Comparison of ENCODE assay signal across 20 cellular contexts in genomic region chr7:27590421-27590820, GRCh38.
DNase-seq lines count a peak whose midpoint lies in the region; ATAC-seq, FAIRE-seq and TF ChIP-seq lines count a peak whose summit lies in the region.
"Had no signal": no experiment of that assay in that cellular context is flagged by ENCODE, and none has a peak within 500 bp of the region (broad histone marks: within the 10 kb centered on the region; RNA-seq: fewer than 3 reads in every experiment).

No MANE protein-coding gene starts in this region.

- H3K27ac ChIP-seq in IMR-90 (ENCODE audit: insufficient read depth, low read length) (no peak overlapping the region), heart left ventricle (no peak overlapping the region)
- H3K27ac ChIP-seq: C4-2B had no signal

- H4K91ac ChIP-seq in IMR-90 (ENCODE audit: insufficient read depth, low read depth, low read length), result no peak overlapping the region

- POLR2A ChIA-PET in IMR-90 (lab: Charles Lee; ENCODE audit: unreplicated experiment), result no interaction called here

- no peaks in the 10 kb centered on the region for H3K4me1 Mint-ChIP-seq in activated CD4-positive, alpha-beta T cell treated with anti-CD3 and anti-CD28 coated beads, Interleukin-2, amount 10 ng/mL, durations not matched to agents 24 days and 14 days

- ATAC-seq in IMR-90 (ENCODE audit: low read depth) (no peak), heart left ventricle (no peak)
- ATAC-seq: GM23338, HCT116 had no signal

- no peaks in the 10 kb centered on the region for H3K4me1 ChIP-seq in IMR-90 (ENCODE audit: control insufficient read depth, insufficient read depth, low read length)
- H3K4me1 ChIP-seq in heart left ventricle, result no peaks in the 10 kb centered on the region
- H3K4me1 ChIP-seq: Caco-2 had no signal

- H3K9ac ChIP-seq in IMR-90 (ENCODE audit: low read depth, low read length), result no peak overlapping the region

- no TSS peak for BruUV-seq in IMR-90 (replicated peaks; lab: Mats Ljungman, UMichigan)

- no peak for TF ChIP-seq CTCF in D721Med (IDR thresholded peaks at IDR 0.05; ENCODE audit: insufficient read depth, missing control alignments)
- no peak for TF ChIP-seq CTCF in IMR-90 (conservative IDR thresholded peaks at IDR 0.05; ENCODE audit: low read depth, low read length)
- TF ChIP-seq CTCF in heart left ventricle (IDR thresholded peaks at IDR 0.05), result no peak

- H3K9me3 Mint-ChIP-seq in activated CD4-positive, alpha-beta T cell treated with anti-CD3 and anti-CD28 coated beads, Interleukin-2, amount 10 ng/mL, durations not matched to agents 24 days and 14 days, result no peaks in the 10 kb centered on the region
- H3K9me3 Mint-ChIP-seq: CD4-positive, alpha-beta T cell; GM23338; HFFc6 had no signal

- no peak overlapping the region for H2BK15ac ChIP-seq in IMR-90 (ENCODE audit: low read depth, low read length)

- H4K8ac ChIP-seq in IMR-90 (ENCODE audit: low read depth in 2 of 2, low read length in 2 of 2), result no peak overlapping the region

- no peak overlapping the region for H3K56ac ChIP-seq in IMR-90 (ENCODE audit: extremely low read depth, insufficient read depth, low read length)

- H2AK5ac ChIP-seq in IMR-90 (ENCODE audit: low read depth, low read length), result no peak overlapping the region

- no peak overlapping the region for H2AFZ ChIP-seq in IMR-90 (replicated peaks; ENCODE audit: low read length, poor library complexity)
- H2AFZ ChIP-seq: GM23338 had no signal

- TF ChIP-seq RAD21 in IMR-90 (IDR thresholded peaks at IDR 0.05; ENCODE audit: low read length), result no peak

- H2BK5ac ChIP-seq in IMR-90 (ENCODE audit: low read depth, low read length, poor library complexity, severe bottlenecking), result no peak overlapping the region

- H2BK20ac ChIP-seq in IMR-90 (ENCODE audit: low read depth, low read length), result no peak overlapping the region

- no peaks in the 10 kb centered on the region for H3K27me3 Mint-ChIP-seq in activated CD4-positive, alpha-beta T cell treated with anti-CD3 and anti-CD28 coated beads, Interleukin-2, amount 10 ng/mL, durations not matched to agents 24 days and 14 days
- H3K27me3 Mint-ChIP-seq: CD4-positive, alpha-beta T cell had no signal

- H3K23ac ChIP-seq in IMR-90 (ENCODE audit: low read depth, low read length), result no peak overlapping the region

- H3K9me3 ChIP-seq in IMR-90 (ENCODE audit: control insufficient read depth, insufficient read depth, low read length) (no peaks in the 10 kb centered on the region), heart left ventricle (no peaks in the 10 kb centered on the region)
- H3K9me3 ChIP-seq: Caco-2 had no signal

- H2AK9ac ChIP-seq in IMR-90 (replicated peaks; ENCODE audit: low read depth, low read length, poor library complexity), result no peak overlapping the region

- DNase-seq in D721Med (ENCODE audit: insufficient read length, low spot score) (no peak), IMR-90 (peak; percentile 14), amniotic epithelial cell (ENCODE audit: low read depth) (peak; percentile 24), iris pigment epithelial cell (ENCODE audit: low read depth) (peak; percentile 60), heart left ventricle (no peak), LoVo (ENCODE audit: low spot score) (no peak)
- no peak for DNase-seq in activated CD4-positive, alpha-beta T cell treated with anti-CD3 and anti-CD28 coated beads, Interleukin-2, amount 10 ng/mL, durations not matched to agents 24 days and 14 days
- DNase-seq: AML-193; Caco-2; CD4-positive, alpha-beta T cell; DMS153; DMS79; GF-D8; H7; HFFc6 had no signal

- no peaks in the 10 kb centered on the region for H3K9me1 ChIP-seq in IMR-90 (ENCODE audit: insufficient read depth, low read length)

- H3K18ac ChIP-seq in IMR-90 (ENCODE audit: low read depth, low read length), result no peak overlapping the region

- peak; percentile 94 for FAIRE-seq in D721Med (lab: Jason Lieb, UNC)
- FAIRE-seq: A204.1, HTR-8/SVneo had no signal

- H4K5ac ChIP-seq in IMR-90 (ENCODE audit: low read depth, low read length), result no peak overlapping the region

- H3K36me3 Mint-ChIP-seq in activated CD4-positive, alpha-beta T cell treated with anti-CD3 and anti-CD28 coated beads, Interleukin-2, amount 10 ng/mL, durations not matched to agents 24 days and 14 days (ENCODE audit: low read depth), result no peaks in the 10 kb centered on the region

- TF ChIP-seq POLR2A in IMR-90 (IDR thresholded peaks at IDR 0.05; ENCODE audit: low read depth, low read length) (no peak), heart left ventricle (IDR thresholded peaks at IDR 0.05) (no peak)

- H3K14ac ChIP-seq in IMR-90 (replicated peaks; ENCODE audit: low read depth, low read length), result no peak overlapping the region

- H4K20me1 ChIP-seq in IMR-90 (ENCODE audit: insufficient read depth, low read length), result no peaks in the 10 kb centered on the region

- in situ Hi-C loops in IMR-90 (cut with MboI; ENCODE audit: low sequenced_read_pairs), result no loop called here

- no peak overlapping the region for H2BK120ac ChIP-seq in IMR-90 (ENCODE audit: low read depth, low read length)

- dilution Hi-C loops in IMR-90 (cut with HindIII; ENCODE audit: low sequenced_read_pairs, unreplicated experiment), result no loop called here

- CTCF ChIA-PET in IMR-90 (lab: Yijun Ruan, JAX), result no interaction called here

- no peak overlapping the region for H3K4ac ChIP-seq in IMR-90 (ENCODE audit: low read depth, low read length)

- no peaks in the 10 kb centered on the region for H3K79me1 ChIP-seq in IMR-90 (ENCODE audit: low read depth in 1 of 2, low read length in 2 of 2)

- no peak overlapping the region for H3K4me2 ChIP-seq in IMR-90 (ENCODE audit: low read depth, low read length)
- H3K4me2 ChIP-seq: GM23338 had no signal

- H3K27me3 ChIP-seq in IMR-90 (ENCODE audit: control insufficient read depth, insufficient read depth, low read length) (no peaks in the 10 kb centered on the region), heart left ventricle (no peaks in the 10 kb centered on the region)

- no CpG with 5 or more reads among the region's 1 CpG for WGBS in IMR-90 (ENCODE audit: extremely low coverage in 2 of 2, insufficient read length in 1 of 2), 2 experiments
- WGBS in heart left ventricle, 4 donors, result 0 to 73% (median 34%) methylated on average over 1 of the region's 1 CpG

- H3K4me3 ChIP-seq in IMR-90 (ENCODE audit: insufficient read depth, low read depth, low read length) (no peak overlapping the region), heart left ventricle (no peak overlapping the region)
- H3K4me3 ChIP-seq: GM23338 had no signal

- no peak overlapping the region for H3K27ac Mint-ChIP-seq in activated CD4-positive, alpha-beta T cell treated with anti-CD3 and anti-CD28 coated beads, Interleukin-2, amount 10 ng/mL, durations not matched to agents 24 days and 14 days
- H3K27ac Mint-ChIP-seq: CD4-positive, alpha-beta T cell; GM23338; HFFc6 had no signal

- no peak overlapping the region for H3K4me3 Mint-ChIP-seq in activated CD4-positive, alpha-beta T cell treated with anti-CD3 and anti-CD28 coated beads, Interleukin-2, amount 10 ng/mL, durations not matched to agents 24 days and 14 days
- H3K4me3 Mint-ChIP-seq: CD4-positive, alpha-beta T cell; GM23338; HFFc6 had no signal

- H3K36me3 ChIP-seq in IMR-90 (ENCODE audit: control insufficient read depth, insufficient read depth, low read length) (no peaks in the 10 kb centered on the region), heart left ventricle (peaks cover 0 to 6% (median 0%) of the 10 kb centered on the region in 9 donors)

- intact Hi-C loops in IMR-90 (cut with micrococcal nuclease), result no loop called here
- intact Hi-C loops in heart left ventricle (cut with DNase I), result no loop called here
- intact Hi-C loops in activated CD4-positive, alpha-beta T cell treated with anti-CD3 and anti-CD28 coated beads, Interleukin-2, amount 10 ng/mL, durations not matched to agents 24 days and 14 days (cut with micrococcal nuclease), result no loop called here

TF ChIP-seq in IMR-90, 13 proteins besides CTCF, POLR2A, EP300 and RAD21:
- 0 out of 2 replicates have a peak, but pooled peaks have one; percentile 10 for TF ChIP-seq MAFK (IDR thresholded peaks at IDR 0.05; ENCODE audit: low read depth, low read length)
- TF ChIP-seq CHD1 (IDR thresholded peaks at IDR 0.05; ENCODE audit: low read depth, low read length), result no peak
TF ChIP-seq in IMR-90: peak in this region for 1.

Comparison
In these comparisons a context has a peak if more than half of its experiments do, and no peak if none do; other contexts are left out.
1. DNase-seq: peak in IMR-90 (single experiment), amniotic epithelial cell (single experiment) and iris pigment epithelial cell (single experiment); none in D721Med (single experiment), heart left ventricle (0 of 5), LoVo (single experiment) and activated CD4-positive, alpha-beta T cell treated with anti-CD3 and anti-CD28 coated beads, Interleukin-2, amount 10 ng/mL, durations not matched to agents 24 days and 14 days (single experiment).